In genomic region chr5:148973455-148973854, GRCh38 we compare ENCODE assay signal across 14 cellular contexts.
DNase-seq lines count a peak whose midpoint lies in the region.
"Had no signal": no experiment of that assay in that cellular context is flagged by ENCODE, and none has a peak within 500 bp of the region (broad histone marks: within the 10 kb centered on the region; RNA-seq: fewer than 3 reads in every experiment).

No MANE protein-coding gene starts in this region.

- peak; percentile 23 for DNase-seq in RKO (ENCODE audit: low spot score)
- no peak for DNase-seq in activated CD4-positive, alpha-beta T cell treated with anti-CD3 and anti-CD28 coated beads for 4 hours
- DNase-seq in NK-92 (lab: John Stamatoyannopoulos, UW; ENCODE audit: unreplicated experiment), result no peak
- no peak for DNase-seq in effector memory CD4-positive, alpha-beta T cell
- no peak for DNase-seq in anterior cingulate cortex (lab: John Stamatoyannopoulos, UW)
- DNase-seq: activated CD4-positive, alpha-beta T cell treated with anti-CD3 and anti-CD28 coated beads, Interleukin-2, amount 50 U/mL, for 4 hours; activated gamma-delta T cell; C1 segment of cervical spinal cord; NCI-H1105 treated with DMSO at 0.1 percent for 48 hours; NCI-H526 had no signal

- H3K27ac ChIP-seq in BLaER1 treated with 17β-estradiol and CSF1 and Interleukin-3, amounts not matched to agents 10 nM and 100 nM, result peak overlapping the region in 3 of 11 experiments; percentile 12 to 18 (median 17); a peak in 2 of 22 replicates
- H3K27ac ChIP-seq in esophagus (ENCODE audit: low read depth in 2 of 2, low read length in 1 of 2), result peak overlapping the region; percentile 26 to 74
- no peak overlapping the region for H3K27ac ChIP-seq in effector memory CD4-positive, alpha-beta T cell (ENCODE audit: insufficient read depth, low read length, poor library complexity, severe bottlenecking)
- H3K27ac ChIP-seq: hepatocyte had no signal

- H3K4me2 ChIP-seq in BLaER1 treated with 17β-estradiol and CSF1 and Interleukin-3, amounts not matched to agents 10 nM and 100 nM, result peak overlapping the region in 8 of 11 experiments; percentile 37 to 81 (median 62); a peak in 14 of 22 replicates
- peak overlapping the region; percentile 66 for H3K4me2 ChIP-seq in skeletal muscle satellite cell (ENCODE audit: low read length)
- H3K4me2 ChIP-seq: hepatocyte had no signal

- H3K4me1 ChIP-seq in BLaER1 treated with 17β-estradiol and CSF1 and Interleukin-3, amounts not matched to agents 10 nM and 100 nM, result peaks cover 0 to 21% (median 12%) of the 10 kb centered on the region in 10 experiments; a peak in 18 of 20 replicates
- H3K4me1 ChIP-seq in esophagus (ENCODE audit: control insufficient read depth in 2 of 2, insufficient read depth in 2 of 2, low read length in 1 of 2) (peaks cover 0 to 18% of the 10 kb centered on the region in 2 donors), skeletal muscle satellite cell (ENCODE audit: control insufficient read depth, insufficient read depth, low read length) (peaks cover 83% of the 10 kb centered on the region)
- no peaks in the 10 kb centered on the region for H3K4me1 ChIP-seq in effector memory CD4-positive, alpha-beta T cell (ENCODE audit: control insufficient read depth, insufficient read depth, low read length, poor library complexity, severe bottlenecking)

- no peak overlapping the region for H3K9ac ChIP-seq in BLaER1 treated with 17β-estradiol and CSF1 and Interleukin-3, amounts not matched to agents 10 nM and 100 nM
- peak overlapping the region; percentile 85 for H3K9ac ChIP-seq in skeletal muscle satellite cell (ENCODE audit: low read depth, low read length)

- H3K9me3 ChIP-seq in BLaER1 treated with 17β-estradiol and CSF1 and Interleukin-3, amounts not matched to agents 10 nM and 100 nM (replicated peaks in 1 of 11), result no peaks in the 10 kb centered on the region
- H3K9me3 ChIP-seq in esophagus (ENCODE audit: control insufficient read depth in 2 of 2, insufficient read depth in 1 of 2, low read depth in 1 of 2, low read length in 1 of 2) (no peaks in the 10 kb centered on the region), skeletal muscle satellite cell (replicated peaks; ENCODE audit: low read length) (no peaks in the 10 kb centered on the region)
- no peaks in the 10 kb centered on the region for H3K9me3 ChIP-seq in effector memory CD4-positive, alpha-beta T cell (ENCODE audit: control insufficient read depth, low read length)

- H3K4me3 ChIP-seq in BLaER1 treated with 17β-estradiol and CSF1 and Interleukin-3, amounts not matched to agents 10 nM and 100 nM, result no peak overlapping the region
- H3K4me3 ChIP-seq in esophagus (ENCODE audit: low read depth in 1 of 2, low read length in 2 of 2) (no peak overlapping the region), skeletal muscle satellite cell (ENCODE audit: low read length) (peak overlapping the region; percentile 32)
- H3K4me3 ChIP-seq in effector memory CD4-positive, alpha-beta T cell (ENCODE audit: insufficient read depth, low read depth, low read length, poor library complexity, severe bottlenecking), result no peak overlapping the region
- H3K4me3 ChIP-seq: hepatocyte had no signal

- H3K27me3 ChIP-seq in BLaER1 treated with 17β-estradiol and CSF1 and Interleukin-3, amounts not matched to agents 10 nM and 100 nM, result no peaks in the 10 kb centered on the region
- H3K27me3 ChIP-seq in esophagus (ENCODE audit: control insufficient read depth in 1 of 2, insufficient read depth in 2 of 2, low read length in 2 of 2) (no peaks in the 10 kb centered on the region), skeletal muscle satellite cell (ENCODE audit: control insufficient read depth, insufficient read depth, low read length) (no peaks in the 10 kb centered on the region)
- H3K27me3 ChIP-seq in effector memory CD4-positive, alpha-beta T cell (replicated peaks; ENCODE audit: control insufficient read depth, insufficient read depth, low read length, poor library complexity, severe bottlenecking), result no peaks in the 10 kb centered on the region
- H3K27me3 ChIP-seq: hepatocyte had no signal

- 31 to 56% methylated on average over 2 of the region's 2 CpGs for WGBS in esophagus, 2 donors

- H4K20me1 ChIP-seq in BLaER1 treated with 17β-estradiol and CSF1 and Interleukin-3, amounts not matched to agents 10 nM and 100 nM, result no peaks in the 10 kb centered on the region

- no peaks in the 10 kb centered on the region for H3K36me3 ChIP-seq in BLaER1 treated with 17β-estradiol and CSF1 and Interleukin-3, amounts not matched to agents 10 nM and 100 nM
- H3K36me3 ChIP-seq in esophagus (ENCODE audit: control insufficient read depth in 2 of 2, insufficient read depth in 2 of 2, low read length in 1 of 2) (no peaks in the 10 kb centered on the region), skeletal muscle satellite cell (ENCODE audit: insufficient read depth, low read length) (no peaks in the 10 kb centered on the region)
- no peaks in the 10 kb centered on the region for H3K36me3 ChIP-seq in effector memory CD4-positive, alpha-beta T cell (ENCODE audit: control insufficient read depth, insufficient read depth, low read length)
